19 cellular contexts compared by ENCODE assay signal in genomic region chr5:95879661-95880060, GRCh38.
"Had no signal": no experiment of that assay in that cellular context is flagged by ENCODE, and none has a peak within 500 bp of the region (broad histone marks: within the 10 kb centered on the region; RNA-seq: fewer than 3 reads in every experiment).

No MANE protein-coding gene starts in this region.

- H3K4me2 ChIP-seq: neural progenitor cell had no signal

- DNase-seq: activated naive CD8-positive, alpha-beta T cell treated with anti-CD3 and anti-CD28 coated beads for 36 hours; activated T-cell treated with anti-CD3 and anti-CD28 coated beads for 4 hours; amygdala; body of pancreas; caudate nucleus; effector memory CD8-positive, alpha-beta T cell; foreskin keratinocyte; hypothalamus; islet precursor cell; mucosa of descending colon; naive B cell; T-cell; transverse colon; uterus had no signal

- H3K36me3 ChIP-seq: neural progenitor cell, prostate gland, right atrium auricular region, suprapubic skin, transverse colon, uterus had no signal

- H3K9me3 ChIP-seq: body of pancreas, mucosa of descending colon, prostate gland, right atrium auricular region, suprapubic skin, transverse colon, uterus had no signal

- ATAC-seq: effector memory CD8-positive, alpha-beta T cell; foreskin keratinocyte had no signal

- H2AFZ ChIP-seq: neural progenitor cell had no signal

- H3K4me1 ChIP-seq: neural progenitor cell, uterus had no signal

- H3K27ac ChIP-seq: body of pancreas, neural progenitor cell, right atrium auricular region, suprapubic skin, uterus had no signal

- H3K9ac ChIP-seq: neural progenitor cell had no signal

- H3K4me3 ChIP-seq: body of pancreas, mucosa of descending colon, neural progenitor cell, prostate gland, right atrium auricular region, skin epidermis, suprapubic skin, transverse colon, uterus had no signal

- H3K27me3 ChIP-seq: body of pancreas, foreskin keratinocyte, neural progenitor cell, right atrium auricular region, suprapubic skin, transverse colon, uterus had no signal
